In genomic region chr2:240106765-240107164, GRCh38 we compare ENCODE assay signal across 11 cellular contexts. TPM values are rescaled to one million over a fixed set of nuclear protein-coding genes. Genes with fewer than 3 reads are reported as not detected.
"Had no signal": no experiment of that assay in that cellular context is flagged by ENCODE, and none has a peak within 500 bp of the region (broad histone marks: within the 10 kb centered on the region; RNA-seq: fewer than 3 reads in every experiment).

No MANE protein-coding gene starts in this region.

- H3K27ac Mint-ChIP-seq: HFFc6, IgD-negative memory B cell had no signal

- H2AFZ ChIP-seq: GM23248 had no signal

- ATAC-seq: HCT116, HepG2 had no signal

- H3K9ac ChIP-seq: GM23248 had no signal

- H3K36me3 ChIP-seq: HAP-1 had no signal

- H3K27ac ChIP-seq: GM23248, HL-60 had no signal

- H3K36me3 Mint-ChIP-seq: IgD-negative memory B cell had no signal

- H3K4me3 Mint-ChIP-seq: HFFc6, IgD-negative memory B cell had no signal

- H3K4me3 ChIP-seq: GM23248, HAP-1 had no signal

- H3K4me1 ChIP-seq: HAP-1 had no signal

- FAIRE-seq: HepG2 had no signal

- H3K4me1 Mint-ChIP-seq: IgD-negative memory B cell had no signal

- H3K9me3 ChIP-seq: HAP-1 had no signal

- H3K9me3 Mint-ChIP-seq: HFFc6 had no signal

- DNase-seq: GM23248, GOT3, HFFc6 had no signal

RNA-seq across cellular contexts. Expression of gene OTOS, which starts 33.7 kb away (rescaled TPM):
- total RNA-seq: GM23248, H4, H7, HepG2, HT1080 had no signal
- polyA plus RNA-seq: GM23248, HepG2, IgD-negative memory B cell had no signal

RNA-seq across cellular contexts. Expression of gene OR6B3, which starts 53.4 kb away (rescaled TPM):
- total RNA-seq: GM23248, H4, H7, HepG2, HFFc6, HT1080 had no signal
- polyA plus RNA-seq: GM23248, HepG2, IgD-negative memory B cell had no signal
